Comparison of ENCODE assay signal across 11 cellular contexts in genomic region chr21:32382108-32382601, GRCh38. TPM values are rescaled to one million over a fixed set of nuclear protein-coding genes. Genes with fewer than 3 reads are reported as not detected.
DNase-seq lines count a peak whose midpoint lies in the region; ATAC-seq and TF ChIP-seq lines count a peak whose summit lies in the region.
"Had no signal": no experiment of that assay in that cellular context is flagged by ENCODE, and none has a peak within 500 bp of the region (broad histone marks: within the 10 kb centered on the region; RNA-seq: fewer than 3 reads in every experiment).

No MANE protein-coding gene starts in this region.

- H3K27me3 ChIP-seq in left ventricle myocardium inferior (ENCODE audit: low read depth): no peaks in the 10 kb centered on the region
- no peaks in the 10 kb centered on the region for H3K27me3 ChIP-seq in endodermal cell (ENCODE audit: control insufficient read depth, insufficient read depth, low read length, poor library complexity, severe bottlenecking)
- H3K27me3 ChIP-seq: right lobe of liver had no signal

- WGBS in endodermal cell (ENCODE audit: insufficient coverage in 1 of 2, insufficient read length in 1 of 2), 2 experiments: 94 to 98% methylated on average over 9 of the region's 9 CpGs

- no peak overlapping the region for H3K9ac ChIP-seq in endodermal cell (ENCODE audit: extremely low read depth, low read length, poor library complexity, severe bottlenecking)

- H3K27me3 Mint-ChIP-seq in mesothelial cell of epicardium (ENCODE audit: low read depth) (no peaks in the 10 kb centered on the region), endodermal cell (ENCODE audit: insufficient read depth) (no peaks in the 10 kb centered on the region)

- TF ChIP-seq CTCF in left ventricle myocardium inferior (IDR thresholded peaks at IDR 0.05; ENCODE audit: borderline replicate concordance): no peak
- no peak for TF ChIP-seq CTCF in foreskin fibroblast (IDR thresholded peaks at IDR 0.05; ENCODE audit: low read depth, low read length)
- TF ChIP-seq CTCF in mesothelial cell of epicardium (IDR thresholded peaks at IDR 0.05; ENCODE audit: unreplicated experiment): no peak
- no peak for TF ChIP-seq CTCF in endodermal cell (conservative IDR thresholded peaks at IDR 0.05)

- H3K4me3 Mint-ChIP-seq in mesothelial cell of epicardium (no peak overlapping the region), endodermal cell (no peak overlapping the region)

- no peaks in the 10 kb centered on the region for H3K9me3 ChIP-seq in left ventricle myocardium inferior (replicated peaks)
- H3K9me3 ChIP-seq in endodermal cell (ENCODE audit: control insufficient read depth, low read length): no peaks in the 10 kb centered on the region
- H3K9me3 ChIP-seq: right lobe of liver had no signal

- H3K4me3 ChIP-seq in left ventricle myocardium inferior: no peak overlapping the region
- no peak overlapping the region for H3K4me3 ChIP-seq in foreskin fibroblast (ENCODE audit: low read depth in 1 of 2, low read length in 2 of 2)
- H3K4me3 ChIP-seq in endodermal cell (ENCODE audit: low read length): no peak overlapping the region
- H3K4me3 ChIP-seq: right lobe of liver had no signal

- H3K36me3 Mint-ChIP-seq in mesothelial cell of epicardium: peaks cover 33% of the 10 kb centered on the region
- H3K36me3 Mint-ChIP-seq in endodermal cell (ENCODE audit: low read depth): peaks cover 65% of the 10 kb centered on the region

- H3K36me3 ChIP-seq in left ventricle myocardium inferior (peaks cover 52% of the 10 kb centered on the region), endodermal cell (ENCODE audit: control insufficient read depth, insufficient read depth, low read length) (peaks cover 74% of the 10 kb centered on the region)

- peak overlapping the region; percentile 28 for H3K27ac ChIP-seq in left ventricle myocardium inferior (replicated peaks)
- no peak overlapping the region for H3K27ac ChIP-seq in endodermal cell (ENCODE audit: low read depth, low read length)
- H3K27ac ChIP-seq: C4-2B, right lobe of liver had no signal

- ATAC-seq in left cardiac atrium: no peak
- ATAC-seq in HG02938 (IDR thresholded peaks at IDR 0.05; ENCODE audit: unreplicated experiment): no peak
- ATAC-seq: right lobe of liver had no signal

- H3K27ac Mint-ChIP-seq in mesothelial cell of epicardium: no peak overlapping the region
- H3K27ac Mint-ChIP-seq in endodermal cell: no peak overlapping the region

- H3K9me3 Mint-ChIP-seq in mesothelial cell of epicardium: no peaks in the 10 kb centered on the region
- H3K9me3 Mint-ChIP-seq in endodermal cell: no peaks in the 10 kb centered on the region

- H3K4me1 Mint-ChIP-seq in mesothelial cell of epicardium: no peaks in the 10 kb centered on the region
- no peaks in the 10 kb centered on the region for H3K4me1 Mint-ChIP-seq in endodermal cell

- H3K4me1 ChIP-seq in left ventricle myocardium inferior (peaks cover 51% of the 10 kb centered on the region), endodermal cell (ENCODE audit: control insufficient read depth, insufficient read depth, low read length) (no peaks in the 10 kb centered on the region)

- intact Hi-C loops in left ventricle myocardium inferior (cut with micrococcal nuclease): no loop called here
- intact Hi-C loops in left cardiac atrium (cut with DNase I): no loop called here

- no peak for DNase-seq in left ventricle myocardium inferior
- no peak for DNase-seq in left cardiac atrium
- peak; percentile 2 for DNase-seq in T1000 (lab: John Stamatoyannopoulos, UW)
- DNase-seq in foreskin fibroblast: peak; percentile 20 to 55
- DNase-seq in mesothelial cell of epicardium (ENCODE audit: low spot score in 2 of 2, unreplicated experiment in 2 of 2): no peak
- DNase-seq in C1 segment of cervical spinal cord (lab: John Stamatoyannopoulos, UW): no peak
- DNase-seq in endodermal cell: no peak
- DNase-seq: activated CD8-positive, alpha-beta memory T cell treated with anti-CD3 and anti-CD28 coated beads, Interleukin-2, amount 50 U/mL, for 48 hours; right lobe of liver had no signal

RNA-seq across cellular contexts. Expression of gene URB1, which starts 10.7 kb away (rescaled TPM):
- 13.8 TPM for total RNA-seq in left ventricle myocardium inferior
- 10 to 100 TPM in 1 of 2 donors, 1 to 10 TPM in 1; 8.5 to 13.5 TPM for total RNA-seq in left cardiac atrium
- total RNA-seq in mesothelial cell of epicardium: 21.8 to 23.4 TPM (median 22.2 TPM) in 3 replicates
- 10 to 100 TPM in 1 of 2 donors, 1 to 10 TPM in 1; 9.4 to 14.0 TPM for total RNA-seq in endodermal cell
- polyA plus RNA-seq in endodermal cell (2013, experiment 1 of 2): 9.7 TPM
- 9.0 TPM for polyA plus RNA-seq in endodermal cell (2013, experiment 2 of 2)

RNA-seq across cellular contexts. Expression of gene EVA1C, which starts 30.4 kb away (rescaled TPM):
- total RNA-seq in left ventricle myocardium inferior (13.9 TPM), left cardiac atrium (10 to 100 TPM; 22.1 to 52.8 TPM), mesothelial cell of epicardium (2.1 to 3.8 TPM (median 3.1 TPM) in 3 replicates), endodermal cell (under 1 TPM in 1 of 2 donors, not detected in 1; 0.68 TPM)
- polyA plus RNA-seq in endodermal cell (2013, experiment 1 of 2): 1.1 TPM
- polyA plus RNA-seq in endodermal cell (2013, experiment 2 of 2): 0.95 TPM

Comparison
In these comparisons a context has a peak if more than half of its experiments do, and no peak if none do; other contexts are left out.
1. DNase-seq: peak in T1000 (single experiment) and foreskin fibroblast (2 of 2); none in left ventricle myocardium inferior (single experiment), left cardiac atrium (single experiment), mesothelial cell of epicardium (0 of 2), C1 segment of cervical spinal cord (0 of 14) and endodermal cell (single experiment).